Comparison of ENCODE assay signal across 22 cellular contexts in genomic region chr18:47526147-47526546, GRCh38.
"Had no signal": no experiment of that assay in that cellular context is flagged by ENCODE, and none has a peak within 500 bp of the region (broad histone marks: within the 10 kb centered on the region; RNA-seq: fewer than 3 reads in every experiment).

No MANE protein-coding gene starts in this region.

- H3K9me3 Mint-ChIP-seq: dendritic cell treated with granulocyte-macrophage colony-stimulating factor and Interleukin-4, amounts not matched to agents 40 ng/mL and 50 ng/mL, for 4 days; endodermal cell had no signal

- H3K27ac ChIP-seq: colonic mucosa, epithelial cell of prostate, esophagus squamous epithelium, gastrocnemius medialis, heart right ventricle, left lung, lower lobe of right lung had no signal

- H3K4me1 Mint-ChIP-seq: endodermal cell had no signal

- H3K4me1 ChIP-seq: colonic mucosa, esophagus squamous epithelium, gastrocnemius medialis, heart right ventricle, left lung, lower lobe of right lung had no signal

- DNase-seq: colonic mucosa; cortex of kidney; effector CD8-positive, alpha-beta T cell; effector memory CD8-positive, alpha-beta T cell; endodermal cell; erythroblast; esophagus squamous epithelium; foreskin fibroblast; foreskin melanocyte; gastrocnemius medialis; glutamatergic neuron; heart right ventricle; hippocampal formation; left cardiac atrium; left lung; left ventricle myocardium superior; lower lobe of right lung; mesenchymal stem cell; midbrain had no signal

- H3K27ac Mint-ChIP-seq: dendritic cell treated with granulocyte-macrophage colony-stimulating factor and Interleukin-4, amounts not matched to agents 40 ng/mL and 50 ng/mL, for 4 days; effector memory CD8-positive, alpha-beta T cell; endodermal cell had no signal

- H3K4me3 ChIP-seq: colonic mucosa, esophagus squamous epithelium, gastrocnemius medialis, heart right ventricle, left lung, lower lobe of right lung had no signal

- H3K9me3 ChIP-seq: colonic mucosa, esophagus squamous epithelium, gastrocnemius medialis, heart right ventricle, left lung, lower lobe of right lung had no signal

- H3K27me3 ChIP-seq: colonic mucosa had no signal

- ATAC-seq: effector memory CD8-positive, alpha-beta T cell; esophagus mucosa; gastrocnemius medialis; heart right ventricle; left cardiac atrium; left lung; left ventricle myocardium superior; lower lobe of right lung had no signal

- H3K4me3 Mint-ChIP-seq: dendritic cell treated with granulocyte-macrophage colony-stimulating factor and Interleukin-4, amounts not matched to agents 40 ng/mL and 50 ng/mL, for 4 days; effector memory CD8-positive, alpha-beta T cell; endodermal cell had no signal

- H3K36me3 ChIP-seq: colonic mucosa, esophagus squamous epithelium, gastrocnemius medialis, heart right ventricle, left lung, lower lobe of right lung had no signal
